In genomic region chr2:67600472-67600871, GRCh38 we compare ENCODE assay signal across 24 cellular contexts.
DNase-seq lines count a peak whose midpoint lies in the region; ATAC-seq, FAIRE-seq and TF ChIP-seq lines count a peak whose summit lies in the region.
"Had no signal": no experiment of that assay in that cellular context is flagged by ENCODE, and none has a peak within 500 bp of the region (broad histone marks: within the 10 kb centered on the region; RNA-seq: fewer than 3 reads in every experiment).

No MANE protein-coding gene starts in this region.

- TF ChIP-seq CTCF in RWPE2 (IDR thresholded peaks at IDR 0.05; ENCODE audit: poor library complexity, severe bottlenecking), result no peak
- TF ChIP-seq CTCF in pancreas (IDR thresholded peaks at IDR 0.05), result no peak

- no peaks in the 10 kb centered on the region for H3K79me2 ChIP-seq in ACC112 (ENCODE audit: control insufficient read depth, insufficient read depth, low read length, unreplicated experiment)

- WGBS in pancreas, 2 donors, result 91% methylated on average over 7 of the region's 7 CpGs

- no peak for ATAC-seq in RWPE2 (ENCODE audit: low read depth)
- no peak for ATAC-seq in pancreas
- ATAC-seq: activated CD8-positive, alpha-beta memory T cell treated with anti-CD3 and anti-CD28 coated beads, Interleukin-2, amount 10 ng/mL, durations not matched to agents 7 days and 5 days; activated T-helper 17 cell treated with anti-CD3 and anti-CD28 coated beads, Interleukin-2, amount 50 U/mL, for 72 hours; HepG2; left ventricle myocardium superior had no signal

- intact Hi-C loops in pancreas (cut with DNase I), result no loop called here

- H3K4me1 ChIP-seq in ACC112 (ENCODE audit: control insufficient read depth, insufficient read depth, low read length, unreplicated experiment) (peaks cover 28% of the 10 kb centered on the region), RWPE2 (ENCODE audit: insufficient read depth, poor library complexity, severe bottlenecking) (peaks cover 10% of the 10 kb centered on the region), pancreas (no peaks in the 10 kb centered on the region)
- H3K4me1 ChIP-seq: breast epithelium, spleen had no signal

- H3K9me3 ChIP-seq in RWPE2 (ENCODE audit: severe bottlenecking), result no peaks in the 10 kb centered on the region
- no peaks in the 10 kb centered on the region for H3K9me3 ChIP-seq in pancreas

- H3K36me3 ChIP-seq in ACC112 (ENCODE audit: insufficient read depth, low read length), result no peaks in the 10 kb centered on the region
- no peaks in the 10 kb centered on the region for H3K36me3 ChIP-seq in RWPE2 (ENCODE audit: low read depth)
- no peaks in the 10 kb centered on the region for H3K36me3 ChIP-seq in pancreas
- H3K36me3 ChIP-seq: breast epithelium, spleen had no signal

- POLR2A ChIA-PET in HEK293T (lab: Yijun Ruan, JAX), result no interaction called here

- no peak overlapping the region for H3K4me3 ChIP-seq in ACC112 (ENCODE audit: low read depth, low read length)
- no peak overlapping the region for H3K4me3 ChIP-seq in RWPE2 (ENCODE audit: severe bottlenecking)
- no peak overlapping the region for H3K4me3 ChIP-seq in pancreas
- H3K4me3 ChIP-seq: breast epithelium, spleen had no signal

- peak overlapping the region; percentile 9; the same call in 1 of the 2 replicates for H3K27ac ChIP-seq in ACC112 (ENCODE audit: low read depth, low read length)
- H3K27ac ChIP-seq in RWPE2 (ENCODE audit: poor library complexity, severe bottlenecking), result peak overlapping the region; percentile 18
- peak overlapping the region in 1 of 4 donors; percentile 20 for H3K27ac ChIP-seq in pancreas
- H3K27ac ChIP-seq: breast epithelium, RWPE1, spleen had no signal

- CTCF ChIA-PET in HEK293T (lab: Yijun Ruan, JAX), result no interaction called here

- H2AFZ ChIP-seq in ACC112 (ENCODE audit: low read length, unreplicated experiment), result peak overlapping the region; percentile 70

- no peaks in the 10 kb centered on the region for H3K27me3 ChIP-seq in ACC112 (ENCODE audit: insufficient read depth, low read length)
- H3K27me3 ChIP-seq in RWPE2 (ENCODE audit: insufficient read depth, poor library complexity, severe bottlenecking), result no peaks in the 10 kb centered on the region
- H3K27me3 ChIP-seq in pancreas, result no peaks in the 10 kb centered on the region
- H3K27me3 ChIP-seq: breast epithelium, spleen had no signal

- DNase-seq in HEK293T (ENCODE audit: extremely low spot score) (no peak), RWPE2 (ENCODE audit: low spot score) (no peak), iPS DF 19.7 (ENCODE audit: low read depth, low spot score) (peak; percentile 42), germinal center (ENCODE audit: low spot score) (no peak), pancreas (no peak), urothelium cell line (ENCODE audit: low spot score) (no peak)
- DNase-seq in activated CD4-positive, alpha-beta T cell treated with anti-CD3 and anti-CD28 coated beads, Interleukin-2, amount 50 U/mL, for 1 hour, result no peak
- DNase-seq: activated CD4-positive, alpha-beta T cell treated with anti-CD3 and anti-CD28 coated beads for 4 hours; activated CD8-positive, alpha-beta memory T cell treated with anti-CD3 and anti-CD28 coated beads, Interleukin-2, amount 10 ng/mL, durations not matched to agents 7 days and 5 days; CD4-positive, CD25-positive, alpha-beta regulatory T cell; cortex of kidney; DMS79; GOT3; left ventricle myocardium superior; NCI-H187 treated with DMSO at 0.1 percent for 48 hours; NCI-H446; spleen; stimulated activated CD4-positive, alpha-beta T cell treated with anti-CD3 and anti-CD28 coated beads, Interleukin-4, amount 100 ng/mL, for 4 hours had no signal

- FAIRE-seq in pancreas (lab: Jason Lieb, UNC) (no peak), urothelium cell line (lab: Jason Lieb, UNC) (no peak)
- FAIRE-seq: GM19239, HepG2 had no signal

TF ChIP-seq in HEK293T, 16 proteins besides CTCF, POLR2A, EP300 and RAD21:
- TF ChIP-seq NFRKB (IDR thresholded peaks at IDR 0.05) (no peak), PKNOX1 (IDR thresholded peaks at IDR 0.05) (peak; percentile 47; the same call in 1 of the 2 replicates)
TF ChIP-seq in HEK293T: peak in this region for 1.
